ENCODE assay signal across 14 cellular contexts in the genomic region with DNA sequence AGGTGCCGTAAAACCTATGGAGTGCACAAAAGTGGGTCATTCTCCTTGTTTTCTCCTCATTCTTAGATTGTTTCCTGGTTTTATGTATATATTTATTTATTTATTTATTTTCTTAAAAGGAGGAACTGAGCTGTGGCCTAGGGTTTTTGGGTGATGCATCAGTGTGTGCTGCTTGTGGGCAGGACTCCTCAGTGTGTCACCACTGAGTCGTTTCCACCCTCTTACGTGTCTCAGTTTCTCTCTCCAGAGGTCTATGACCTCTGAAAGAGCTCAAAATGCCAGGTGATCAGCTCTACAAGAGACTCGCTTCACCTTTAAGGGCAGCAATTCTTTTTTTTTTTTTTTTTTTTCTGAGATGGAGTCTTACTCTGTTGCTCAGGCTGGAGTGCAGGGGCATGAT.
DNase-seq lines count a peak whose midpoint lies in the region; ATAC-seq and TF ChIP-seq lines count a peak whose summit lies in the region.
"Had no signal": no experiment of that assay in that cellular context is flagged by ENCODE, and none has a peak within 500 bp of the region (broad histone marks: within the 10 kb centered on the region; RNA-seq: fewer than 3 reads in every experiment).

No MANE protein-coding gene starts in this region.

- BruUV-seq in PC-3 (replicated peaks; lab: Mats Ljungman, UMichigan) = no TSS peak

- no peak overlapping the region for H4K91ac ChIP-seq in H9 (ENCODE audit: insufficient read length, low read depth, low read length)

- H3K27me3 ChIP-seq in PC-3 (ENCODE audit: low read length) (peaks cover 17% of the 10 kb centered on the region), right cardiac atrium (ENCODE audit: control insufficient read depth, insufficient read depth) (no peaks in the 10 kb centered on the region), H9 (ENCODE audit: insufficient read depth, low read length) (no peaks in the 10 kb centered on the region), MM.1S (replicated peaks; ENCODE audit: insufficient read depth, low read length) (no peaks in the 10 kb centered on the region)

- H3K23me2 ChIP-seq in H9 (ENCODE audit: insufficient read length, low read depth, low read length, poor library complexity, severe bottlenecking) = no peaks in the 10 kb centered on the region

- no peak overlapping the region for H2BK15ac ChIP-seq in H9 (ENCODE audit: low read depth, low read length)

- no peaks in the 10 kb centered on the region for H3K9me3 Mint-ChIP-seq in memory B cell
- H3K9me3 Mint-ChIP-seq in H9 = no peaks in the 10 kb centered on the region
- H3K9me3 Mint-ChIP-seq: CD4-positive, alpha-beta T cell had no signal

- no peak overlapping the region for H2BK20ac ChIP-seq in H9 (ENCODE audit: low read depth, low read length, poor library complexity, severe bottlenecking)

- POLR2A ChIA-PET in PC-3 (lab: Charles Lee; ENCODE audit: unreplicated experiment) = no interaction called here

- H3K4me3 ChIP-seq in GM12864 (ENCODE audit: low read depth, low read length) = no peak overlapping the region
- no peak overlapping the region for H3K4me3 ChIP-seq in PC-3 (ENCODE audit: low read length)
- H3K4me3 ChIP-seq in right cardiac atrium (ENCODE audit: low read length) = no peak overlapping the region
- no peak overlapping the region for H3K4me3 ChIP-seq in MM.1S (ENCODE audit: low read length)

- no peak overlapping the region for H3T11ph ChIP-seq in H9 (ENCODE audit: low read length)

- no peak overlapping the region for H2BK120ac ChIP-seq in H9 (ENCODE audit: low read depth, low read length, poor library complexity, severe bottlenecking)

- H3K4me1 Mint-ChIP-seq in memory B cell (peaks cover 9% of the 10 kb centered on the region), H9 (peaks cover 44 to 69% of the 10 kb centered on the region in 2 experiments)

- intact Hi-C loops in PC-3 (cut with micrococcal nuclease) (no loop called here), right cardiac atrium (cut with DNase I) (no loop called here)

- no peak overlapping the region for H2BK5ac ChIP-seq in H9 (ENCODE audit: insufficient read length, low read length)

- DNase-seq in GM12864 (ENCODE audit: low read depth) (peak; percentile 47), PC-3 (peak; percentile 33), memory B cell (ENCODE audit: low spot score in 2 of 2) (no peak), right cardiac atrium (no peak), H9 (no peak), MM.1S (no peak), GM20000 (ENCODE audit: low spot score) (no peak)
- DNase-seq: amniotic stem cell; CD4-positive, alpha-beta T cell; KG1; NCI-H774; posterior cingulate gyrus; T1000 had no signal

- no peak overlapping the region for H2BK12ac ChIP-seq in H9 (ENCODE audit: insufficient read length, low read depth, low read length)

- no peak overlapping the region for H4K5ac ChIP-seq in H9 (ENCODE audit: insufficient read length, low read depth, low read length)

- ATAC-seq in GM21723 (IDR thresholded peaks at IDR 0.05; ENCODE audit: unreplicated experiment) (peak; percentile 43), PC-3 (no peak), memory B cell (ENCODE audit: low read depth) (peak; percentile 38), right cardiac atrium (no peak)

- no peak overlapping the region for H3K14ac ChIP-seq in H9 (ENCODE audit: insufficient read depth, low read length)

- H3K27me3 Mint-ChIP-seq in memory B cell = no peaks in the 10 kb centered on the region
- H3K27me3 Mint-ChIP-seq in H9 (ENCODE audit: low read depth) = no peaks in the 10 kb centered on the region; the same call in 1 of the 2 replicates
- H3K27me3 Mint-ChIP-seq: CD4-positive, alpha-beta T cell had no signal

- H2AK5ac ChIP-seq in H9 (ENCODE audit: insufficient read length, low read length) = no peak overlapping the region

- no peak overlapping the region for H4K8ac ChIP-seq in H9 (replicated peaks; ENCODE audit: insufficient read length, low read depth, low read length)

- H3K36me3 Mint-ChIP-seq in memory B cell (no peaks in the 10 kb centered on the region), H9 (ENCODE audit: insufficient read depth in 1 of 3, low read depth in 3 of 3) (peaks cover 0 to 3% (median 0%) of the 10 kb centered on the region in 3 experiments; a peak in 3 of 7 replicates)

- TF ChIP-seq CTCF in GM12864 (IDR thresholded peaks at IDR 0.05; ENCODE audit: low read depth, low read length, missing control alignments) = no peak
- TF ChIP-seq CTCF in PC-3 (conservative IDR thresholded peaks at IDR 0.05; ENCODE audit: low read depth, low read length) = no peak
- TF ChIP-seq CTCF in H9 (conservative IDR thresholded peaks at IDR 0.05) = no peak
- TF ChIP-seq CTCF in MM.1S (IDR thresholded peaks at IDR 0.05; ENCODE audit: low read length) = no peak
- TF ChIP-seq CTCF in GM20000 (IDR thresholded peaks at IDR 0.05; ENCODE audit: extremely low read depth, missing control alignments) = no peak

- H3K27ac Mint-ChIP-seq in memory B cell = no peak overlapping the region
- H3K27ac Mint-ChIP-seq in H9 = no peak overlapping the region
- H3K27ac Mint-ChIP-seq: CD4-positive, alpha-beta T cell had no signal

- H3K4me1 ChIP-seq in PC-3 (ENCODE audit: insufficient read depth, low read length) = no peaks in the 10 kb centered on the region
- no peaks in the 10 kb centered on the region for H3K4me1 ChIP-seq in right cardiac atrium (ENCODE audit: control insufficient read depth, insufficient read depth, low read length)
- H3K4me1 ChIP-seq in H9 (ENCODE audit: insufficient read depth, low read length) = peaks cover 3% of the 10 kb centered on the region; the same call in 1 of the 2 replicates
- H3K4me1 ChIP-seq in MM.1S (ENCODE audit: low read length) = no peaks in the 10 kb centered on the region

- H3K56ac ChIP-seq in H9 (ENCODE audit: insufficient read length, low read depth, low read length) = no peak overlapping the region

- H3K18ac ChIP-seq in H9 (ENCODE audit: insufficient read length, low read depth, low read length) = no peak overlapping the region

- CTCF ChIA-PET in PC-3 (lab: Charles Lee) = no interaction called here

- H3K36me3 ChIP-seq in PC-3 (ENCODE audit: low read depth, low read length) = no peaks in the 10 kb centered on the region
- no peaks in the 10 kb centered on the region for H3K36me3 ChIP-seq in MM.1S (replicated peaks; ENCODE audit: insufficient read depth, low read length)

- H3F3A ChIP-seq in PC-3 (ENCODE audit: low read length, unreplicated experiment) (no peaks in the 10 kb centered on the region), MM.1S (ENCODE audit: insufficient read depth, low read length) (no peaks in the 10 kb centered on the region)

- H3K79me2 ChIP-seq in PC-3 (ENCODE audit: low read length) (no peaks in the 10 kb centered on the region), H9 (ENCODE audit: insufficient read depth, low read length) (no peaks in the 10 kb centered on the region), MM.1S (ENCODE audit: low read length) (no peaks in the 10 kb centered on the region)

- H3K4me2 ChIP-seq in PC-3 (ENCODE audit: low read length) (no peak overlapping the region), H9 (ENCODE audit: insufficient read depth, insufficient read length, low read length) (no peak overlapping the region), MM.1S (ENCODE audit: low read depth, low read length) (no peak overlapping the region)

- H3K4me3 Mint-ChIP-seq in memory B cell (no peak overlapping the region), H9 (no peak overlapping the region)
- H3K4me3 Mint-ChIP-seq: CD4-positive, alpha-beta T cell had no signal

- H3K9me2 ChIP-seq in PC-3 (replicated peaks; ENCODE audit: low read length) (no peaks in the 10 kb centered on the region), MM.1S (replicated peaks; ENCODE audit: insufficient read depth, low read length) (no peaks in the 10 kb centered on the region)

- no peak overlapping the region for H3K9ac ChIP-seq in PC-3 (ENCODE audit: low read length)
- no peak overlapping the region for H3K9ac ChIP-seq in H9 (ENCODE audit: extremely low read depth, insufficient read length, low read length)
- no peak overlapping the region for H3K9ac ChIP-seq in MM.1S (ENCODE audit: low read length)

- no peaks in the 10 kb centered on the region for H3K79me1 ChIP-seq in H9 (ENCODE audit: insufficient read depth, low read depth, low read length, poor library complexity, severe bottlenecking)

- H3K9me3 ChIP-seq in PC-3 (ENCODE audit: low read length) (no peaks in the 10 kb centered on the region), right cardiac atrium (ENCODE audit: control insufficient read depth, low read length) (no peaks in the 10 kb centered on the region), H9 (ENCODE audit: control insufficient read depth, low read depth, low read length) (no peaks in the 10 kb centered on the region), MM.1S (replicated peaks; ENCODE audit: insufficient read depth, low read length) (no peaks in the 10 kb centered on the region)

- WGBS in right cardiac atrium = 90% methylated on average over 4 of the region's 4 CpGs
- no CpG with 5 or more reads among the region's 4 CpGs for WGBS in H9 (ENCODE audit: extremely low coverage, insufficient read length, low lambda C conversion rate)

- no peak overlapping the region for H3K23ac ChIP-seq in H9 (ENCODE audit: insufficient read length, low read depth, low read length)

- no peak overlapping the region for H3K27ac ChIP-seq in PC-3 (ENCODE audit: low read length)
- no peak overlapping the region for H3K27ac ChIP-seq in right cardiac atrium (ENCODE audit: low read length)
- H3K27ac ChIP-seq in H9 (ENCODE audit: insufficient read length, low read depth, low read length) = no peak overlapping the region
- no peak overlapping the region for H3K27ac ChIP-seq in MM.1S (ENCODE audit: low read length)

- H4K20me1 ChIP-seq in PC-3 (ENCODE audit: low read length) (no peaks in the 10 kb centered on the region), H9 (ENCODE audit: control insufficient read depth, insufficient read depth, insufficient read length) (no peaks in the 10 kb centered on the region), MM.1S (ENCODE audit: insufficient read depth, low read length) (no peaks in the 10 kb centered on the region)

- H3K4ac ChIP-seq in H9 (ENCODE audit: low read depth, low read length) = no peak overlapping the region

- H2AFZ ChIP-seq in PC-3 (ENCODE audit: low read length) (no peak overlapping the region), H9 (ENCODE audit: low read length) (no peak overlapping the region), MM.1S (ENCODE audit: low read length) (no peak overlapping the region)

Comparison
In these comparisons a context has a peak if more than half of its experiments do, and no peak if none do; other contexts are left out.
1. DNase-seq: peak in GM12864 (single experiment) and PC-3 (single experiment); none in memory B cell (0 of 2), right cardiac atrium (0 of 3), H9 (single experiment), MM.1S (single experiment) and GM20000 (single experiment).
2. ATAC-seq: peak in GM21723 (single experiment) and memory B cell (single experiment); none in PC-3 (single experiment) and right cardiac atrium (0 of 2).